In genomic region chr1:68770817-68771216, GRCh38 we compare ENCODE assay signal across 31 cellular contexts.
"Had no signal": no experiment of that assay in that cellular context is flagged by ENCODE, and none has a peak within 500 bp of the region (broad histone marks: within the 10 kb centered on the region; RNA-seq: fewer than 3 reads in every experiment).

No MANE protein-coding gene starts in this region.

- H3K27me3 ChIP-seq: adrenal gland, ascending aorta, body of pancreas, brain microvascular endothelial cell, breast epithelium, cardiac muscle cell had no signal

- H3K27ac ChIP-seq: adrenal gland, ascending aorta, body of pancreas, brain microvascular endothelial cell, breast epithelium, cardiac muscle cell had no signal

- H3K36me3 ChIP-seq: adrenal gland, ascending aorta, brain microvascular endothelial cell, breast epithelium, cardiac muscle cell had no signal

- H3K4me3 ChIP-seq: adrenal gland, ascending aorta, body of pancreas, breast epithelium, cardiac muscle cell had no signal

- DNase-seq: activated effector memory CD4-positive, alpha-beta T cell treated with anti-CD3 and anti-CD28 coated beads, Interleukin-2, amount 50 U/mL, for 16 hours; activated effector memory CD4-positive, alpha-beta T cell treated with Interleukin-2 at 50 U/mL for 16 hours; activated gamma-delta T cell; activated gamma-delta T cell treated with Interleukin-2 at 50 U/mL for 16 hours; activated naive CD4-positive, alpha-beta T cell; activated naive CD4-positive, alpha-beta T cell treated with anti-CD3 and anti-CD28 coated beads for 36 hours; activated naive CD4-positive, alpha-beta T cell treated with anti-CD3 and anti-CD28 coated beads, Interleukin-2, amount 10 ng/mL, durations not matched to agents 7 days and 5 days; activated naive CD4-positive, alpha-beta T cell treated with anti-CD3 and anti-CD28 coated beads, Interleukin-2, amount 50 U/mL, for 16 hours; activated naive CD4-positive, alpha-beta T cell treated with Interleukin-2 at 50 U/mL for 16 hours; activated naive CD8-positive, alpha-beta T cell treated with anti-CD3 and anti-CD28 coated beads for 36 hours; activated naive CD8-positive, alpha-beta T cell treated with anti-CD3 and anti-CD28 coated beads, Interleukin-2, amount 10 ng/mL, durations not matched to agents 7 days and 5 days; activated naive CD8-positive, alpha-beta T cell treated with anti-CD3 and anti-CD28 coated beads, Interleukin-2, amount 50 U/mL, for 24 hours; activated T-cell treated with anti-CD3 and anti-CD28 coated beads, Interleukin-2, amount 50 U/mL, for 24 hours; activated T-cell treated with anti-CD3 and anti-CD28 coated beads, Interleukin-2, amount 50 U/mL, for 4 hours; activated T-cell treated with anti-CD3 and anti-CD28 coated beads, Interleukin-2, amount 50 U/mL, for 48 hours; activated T-cell treated with anti-CD3 and anti-CD28 coated beads, Interleukin-2, amount 50 U/mL, for 72 hours; adrenal gland; amniotic stem cell; amygdala; anterior cingulate cortex; aorta; body of pancreas; brain microvascular endothelial cell; caudate nucleus; central memory CD4-positive, alpha-beta T cell; cerebellar nuclear complex had no signal

- H3K9me3 ChIP-seq: adrenal gland, body of pancreas had no signal

- ATAC-seq: activated naive CD4-positive, alpha-beta T cell treated with anti-CD3 and anti-CD28 coated beads, Interleukin-2, amount 50 U/mL, for 72 hours; activated naive CD8-positive, alpha-beta T cell treated with anti-CD3 and anti-CD28 coated beads, Interleukin-2, amount 50 U/mL, for 24 hours; activated T-cell treated with anti-CD3 and anti-CD28 coated beads, Interleukin-2, amount 50 U/mL, for 4 hours; activated T-cell treated with anti-CD3 and anti-CD28 coated beads, Interleukin-2, amount 50 U/mL, for 72 hours; activated T-helper 17 cell treated with anti-CD3 and anti-CD28 coated beads, Interleukin-2, amount 50 U/mL, for 72 hours; body of pancreas had no signal
